1 cellular context compared by ENCODE assay signal in the genomic region with DNA sequence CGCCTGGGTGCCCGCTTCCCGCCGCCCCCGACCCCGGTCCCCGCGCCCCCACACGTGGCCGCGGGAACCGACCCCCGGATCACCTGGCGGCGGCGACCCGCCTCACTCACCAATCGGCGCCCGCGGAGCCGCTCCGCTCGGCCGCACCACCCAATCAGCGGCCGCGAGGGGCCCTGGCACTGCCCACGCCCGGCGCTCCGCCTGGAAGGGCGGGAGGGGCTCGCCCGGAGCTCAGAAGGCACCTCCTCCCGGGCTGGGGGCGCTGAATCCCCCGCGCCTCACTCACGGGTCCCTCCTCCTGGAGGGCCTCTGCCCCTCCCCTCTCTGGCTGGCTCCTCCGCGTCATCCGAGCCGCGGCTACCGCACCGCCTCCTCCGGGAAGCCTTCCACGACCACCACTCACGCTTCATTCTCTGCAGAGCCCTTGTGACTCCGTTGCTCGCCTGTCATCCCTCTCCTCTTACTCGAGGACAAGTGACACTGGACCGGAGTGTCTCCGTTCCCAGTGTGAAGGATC.
TF ChIP-seq lines count a peak whose summit lies in the region.

No MANE protein-coding gene starts in this region.

TF ChIP-seq in H1, 55 proteins besides CTCF, POLR2A, EP300 and RAD21:
- peak; percentile 5 for TF ChIP-seq CTBP2 (IDR thresholded peaks at IDR 0.05; ENCODE audit: borderline replicate concordance, insufficient read depth, insufficient read length, low read length)
- peak; percentile 67 for TF ChIP-seq KDM4A (IDR thresholded peaks at IDR 0.05; ENCODE audit: low read depth, low read length, severe bottlenecking)
- TF ChIP-seq SIN3A (conservative IDR thresholded peaks at IDR 0.05 in 1 of 2, IDR thresholded peaks at IDR 0.05 in 1 of 2; ENCODE audit: low read depth in 1 of 2, low read length in 2 of 2) = 0 out of 4 replicates have a peak, but pooled peaks have one; percentile 42 to 71
- TF ChIP-seq CREB1 (IDR thresholded peaks at IDR 0.05) = 0 out of 2 replicates have a peak, but pooled peaks have one; percentile 69
- peak in 1 of 2 experiments; percentile 61; a peak in 1 of 4 replicates for TF ChIP-seq HDAC2 (IDR thresholded peaks at IDR 0.05; ENCODE audit: borderline replicate concordance in 1 of 2, low read depth in 2 of 2, low read length in 2 of 2)
- no peak for TF ChIP-seq SP4 (IDR thresholded peaks at IDR 0.05; ENCODE audit: low read length)
- peak; percentile 72 for TF ChIP-seq RBBP5 (IDR thresholded peaks at IDR 0.05; ENCODE audit: borderline replicate concordance, low read depth, low read length)
- TF ChIP-seq KDM1A (IDR thresholded peaks at IDR 0.05; ENCODE audit: borderline replicate concordance, low read length) = peak; percentile 88
- no peak for TF ChIP-seq POLR2AphosphoS5 (IDR thresholded peaks at IDR 0.05; ENCODE audit: low read depth, low read length)
- TF ChIP-seq TAF1 (IDR thresholded peaks at IDR 0.05; ENCODE audit: low read depth, low read length) = no peak
